ENCODE assay signal across 6 cellular contexts in the genomic region with DNA sequence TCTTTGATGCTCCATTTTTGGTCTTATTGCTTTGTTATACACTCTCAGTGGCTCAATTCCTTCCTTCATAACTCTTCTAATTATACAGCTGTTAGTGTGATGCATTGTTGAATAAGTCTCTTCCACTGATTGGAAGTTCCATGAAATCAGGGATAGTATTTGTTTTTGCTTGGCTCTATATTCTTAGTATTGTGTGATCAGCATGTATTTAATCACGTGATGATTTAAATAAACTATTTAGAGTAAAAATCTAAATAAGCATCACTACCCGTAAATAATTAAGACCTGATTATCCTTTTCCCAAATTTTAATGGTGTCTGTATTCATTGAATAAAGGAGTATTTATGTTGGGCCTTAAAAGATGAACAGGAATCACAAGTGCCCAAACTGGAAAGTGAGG.
"Had no signal": no experiment of that assay in that cellular context is flagged by ENCODE, and none has a peak within 500 bp of the region (broad histone marks: within the 10 kb centered on the region; RNA-seq: fewer than 3 reads in every experiment).

No MANE protein-coding gene starts in this region.

- DNase-seq: IMR-90, KBM-7, KG1 had no signal

- FAIRE-seq: HTR-8/SVneo had no signal

- H3K4me2 ChIP-seq: KMS-11 had no signal

- H3K9ac ChIP-seq: KMS-11 had no signal

- H3K27ac ChIP-seq: HL-60, KMS-11 had no signal
